In the genomic region with DNA sequence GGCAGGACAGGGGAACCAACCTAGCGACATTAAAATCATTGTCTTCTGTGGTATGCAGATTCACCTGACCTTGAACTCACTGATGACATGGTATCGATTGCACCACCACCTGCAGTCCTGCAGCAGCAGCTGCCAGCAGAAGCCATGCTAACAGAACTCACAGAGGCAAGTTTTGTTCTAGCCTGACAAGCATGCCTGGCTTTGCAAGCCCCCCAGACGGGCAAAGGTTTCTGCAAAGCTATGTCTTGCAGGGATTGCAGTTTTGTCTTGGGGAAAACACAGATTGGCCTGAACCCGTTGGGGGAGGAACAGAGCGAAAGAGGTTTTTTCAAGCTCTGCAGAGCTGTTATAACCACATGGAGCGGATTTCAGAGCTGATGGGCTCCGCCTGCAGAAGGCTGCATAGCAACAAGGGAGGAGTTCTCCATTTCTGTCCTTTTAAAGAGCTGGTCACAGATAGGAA, we compare ENCODE assay signal across 1 cellular context.
TF ChIP-seq lines count a peak whose summit lies in the region.

No MANE protein-coding gene starts in this region.

TF ChIP-seq in HepG2, 621 proteins besides CTCF, POLR2A, EP300 and RAD21 (continued from another document and continues in another):
- TF ChIP-seq, protein P1, sequence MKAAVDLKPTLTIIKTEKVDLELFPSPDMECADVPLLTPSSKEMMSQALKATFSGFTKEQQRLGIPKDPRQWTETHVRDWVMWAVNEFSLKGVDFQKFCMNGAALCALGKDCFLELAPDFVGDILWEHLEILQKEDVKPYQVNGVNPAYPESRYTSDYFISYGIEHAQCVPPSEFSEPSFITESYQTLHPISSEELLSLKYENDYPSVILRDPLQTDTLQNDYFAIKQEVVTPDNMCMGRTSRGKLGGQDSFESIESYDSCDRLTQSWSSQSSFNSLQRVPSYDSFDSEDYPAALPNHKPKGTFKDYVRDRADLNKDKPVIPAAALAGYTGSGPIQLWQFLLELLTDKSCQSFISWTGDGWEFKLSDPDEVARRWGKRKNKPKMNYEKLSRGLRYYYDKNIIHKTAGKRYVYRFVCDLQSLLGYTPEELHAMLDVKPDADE (CRISPR knock-in tag; IDR thresholded peaks at IDR 0.05): no peak
- TF ChIP-seq ZNF12 (CRISPR knock-in tag; IDR thresholded peaks at IDR 0.05): peak; percentile 77; the same call in 1 of the 2 replicates
- peak; percentile 22; the same call in 1 of the 2 replicates for TF ChIP-seq ZNF644 (CRISPR knock-in tag; IDR thresholded peaks at IDR 0.05; ENCODE audit: low read depth)
- TF ChIP-seq ZNF510 (CRISPR knock-in tag; IDR thresholded peaks at IDR 0.05; ENCODE audit: low read depth): no peak
- 0 out of 2 replicates have a peak, but pooled peaks have one; percentile 7 for TF ChIP-seq HNF4G (IDR thresholded peaks at IDR 0.05; ENCODE audit: borderline replicate concordance, low read depth, low read length)
- TF ChIP-seq HNF4G (CRISPR knock-in tag; IDR thresholded peaks at IDR 0.05; ENCODE audit: borderline replicate concordance, low read depth): no peak
- no peak for TF ChIP-seq POLR2AphosphoS2 (IDR thresholded peaks at IDR 0.05; ENCODE audit: low read depth, low read length)
- TF ChIP-seq, protein P2, sequence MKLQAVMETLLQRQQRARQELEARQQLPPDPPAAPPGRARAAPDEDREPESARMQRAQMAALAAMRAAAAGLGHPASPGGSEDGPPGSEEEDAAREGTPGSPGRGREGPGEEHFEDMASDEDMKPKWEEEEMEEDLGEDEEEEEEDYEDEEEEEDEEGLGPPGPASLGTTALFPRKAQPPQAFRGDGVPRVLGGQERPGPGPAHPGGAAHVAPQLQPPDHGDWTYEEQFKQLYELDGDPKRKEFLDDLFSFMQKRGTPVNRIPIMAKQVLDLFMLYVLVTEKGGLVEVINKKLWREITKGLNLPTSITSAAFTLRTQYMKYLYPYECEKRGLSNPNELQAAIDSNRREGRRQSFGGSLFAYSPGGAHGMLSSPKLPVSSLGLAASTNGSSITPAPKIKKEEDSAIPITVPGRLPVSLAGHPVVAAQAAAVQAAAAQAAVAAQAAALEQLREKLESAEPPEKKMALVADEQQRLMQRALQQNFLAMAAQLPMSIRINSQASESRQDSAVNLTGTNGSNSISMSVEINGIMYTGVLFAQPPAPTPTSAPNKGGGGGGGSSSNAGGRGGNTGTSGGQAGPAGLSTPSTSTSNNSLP (IDR thresholded peaks at IDR 0.05; ENCODE audit: low read depth, low read length): peak; percentile 49; the same call in 1 of the 2 replicates
- TF ChIP-seq GATAD2A (CRISPR knock-in tag; IDR thresholded peaks at IDR 0.05): 0 out of 2 replicates have a peak, but pooled peaks have one; percentile 47
- TF ChIP-seq, protein P3, sequence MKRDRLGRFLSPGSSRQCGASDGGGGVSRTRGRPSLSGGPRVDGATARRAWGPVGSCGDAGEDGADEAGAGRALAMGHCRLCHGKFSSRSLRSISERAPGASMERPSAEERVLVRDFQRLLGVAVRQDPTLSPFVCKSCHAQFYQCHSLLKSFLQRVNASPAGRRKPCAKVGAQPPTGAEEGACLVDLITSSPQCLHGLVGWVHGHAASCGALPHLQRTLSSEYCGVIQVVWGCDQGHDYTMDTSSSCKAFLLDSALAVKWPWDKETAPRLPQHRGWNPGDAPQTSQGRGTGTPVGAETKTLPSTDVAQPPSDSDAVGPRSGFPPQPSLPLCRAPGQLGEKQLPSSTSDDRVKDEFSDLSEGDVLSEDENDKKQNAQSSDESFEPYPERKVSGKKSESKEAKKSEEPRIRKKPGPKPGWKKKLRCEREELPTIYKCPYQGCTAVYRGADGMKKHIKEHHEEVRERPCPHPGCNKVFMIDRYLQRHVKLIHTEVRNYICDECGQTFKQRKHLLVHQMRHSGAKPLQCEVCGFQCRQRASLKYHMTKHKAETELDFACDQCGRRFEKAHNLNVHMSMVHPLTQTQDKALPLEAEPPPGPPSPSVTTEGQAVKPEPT (CRISPR knock-in tag; IDR thresholded peaks at IDR 0.05; ENCODE audit: low read depth): no peak
- TF ChIP-seq IRX3 (CRISPR knock-in tag; IDR thresholded peaks at IDR 0.05; ENCODE audit: borderline replicate concordance, low read depth): no peak
- no peak for TF ChIP-seq NONO (IDR thresholded peaks at IDR 0.05)
- TF ChIP-seq NONO (CRISPR knock-in tag; conservative IDR thresholded peaks at IDR 0.05): no peak
- TF ChIP-seq, protein P4, sequence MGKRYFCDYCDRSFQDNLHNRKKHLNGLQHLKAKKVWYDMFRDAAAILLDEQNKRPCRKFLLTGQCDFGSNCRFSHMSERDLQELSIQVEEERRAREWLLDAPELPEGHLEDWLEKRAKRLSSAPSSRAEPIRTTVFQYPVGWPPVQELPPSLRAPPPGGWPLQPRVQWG (CRISPR knock-in tag; IDR thresholded peaks at IDR 0.05; ENCODE audit: borderline replicate concordance, low read depth): no peak
- peak; percentile 76 for TF ChIP-seq NR2F6 (IDR thresholded peaks at IDR 0.05)
- TF ChIP-seq NR2F6 (CRISPR knock-in tag; IDR thresholded peaks at IDR 0.05): peak; percentile 79
- TF ChIP-seq, protein P5, sequence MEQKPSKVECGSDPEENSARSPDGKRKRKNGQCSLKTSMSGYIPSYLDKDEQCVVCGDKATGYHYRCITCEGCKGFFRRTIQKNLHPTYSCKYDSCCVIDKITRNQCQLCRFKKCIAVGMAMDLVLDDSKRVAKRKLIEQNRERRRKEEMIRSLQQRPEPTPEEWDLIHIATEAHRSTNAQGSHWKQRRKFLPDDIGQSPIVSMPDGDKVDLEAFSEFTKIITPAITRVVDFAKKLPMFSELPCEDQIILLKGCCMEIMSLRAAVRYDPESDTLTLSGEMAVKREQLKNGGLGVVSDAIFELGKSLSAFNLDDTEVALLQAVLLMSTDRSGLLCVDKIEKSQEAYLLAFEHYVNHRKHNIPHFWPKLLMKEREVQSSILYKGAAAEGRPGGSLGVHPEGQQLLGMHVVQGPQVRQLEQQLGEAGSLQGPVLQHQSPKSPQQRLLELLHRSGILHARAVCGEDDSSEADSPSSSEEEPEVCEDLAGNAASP (CRISPR knock-in tag; IDR thresholded peaks at IDR 0.05; ENCODE audit: borderline replicate concordance): peak; percentile 83; the same call in 1 of the 2 replicates
- TF ChIP-seq ZFP36 (IDR thresholded peaks at IDR 0.05; ENCODE audit: borderline replicate concordance, low read depth, low read length, partially characterized antibody): no peak
- TF ChIP-seq RFX5 (IDR thresholded peaks at IDR 0.05; ENCODE audit: low read depth, low read length): peak; percentile 84
- TF ChIP-seq, protein P6, sequence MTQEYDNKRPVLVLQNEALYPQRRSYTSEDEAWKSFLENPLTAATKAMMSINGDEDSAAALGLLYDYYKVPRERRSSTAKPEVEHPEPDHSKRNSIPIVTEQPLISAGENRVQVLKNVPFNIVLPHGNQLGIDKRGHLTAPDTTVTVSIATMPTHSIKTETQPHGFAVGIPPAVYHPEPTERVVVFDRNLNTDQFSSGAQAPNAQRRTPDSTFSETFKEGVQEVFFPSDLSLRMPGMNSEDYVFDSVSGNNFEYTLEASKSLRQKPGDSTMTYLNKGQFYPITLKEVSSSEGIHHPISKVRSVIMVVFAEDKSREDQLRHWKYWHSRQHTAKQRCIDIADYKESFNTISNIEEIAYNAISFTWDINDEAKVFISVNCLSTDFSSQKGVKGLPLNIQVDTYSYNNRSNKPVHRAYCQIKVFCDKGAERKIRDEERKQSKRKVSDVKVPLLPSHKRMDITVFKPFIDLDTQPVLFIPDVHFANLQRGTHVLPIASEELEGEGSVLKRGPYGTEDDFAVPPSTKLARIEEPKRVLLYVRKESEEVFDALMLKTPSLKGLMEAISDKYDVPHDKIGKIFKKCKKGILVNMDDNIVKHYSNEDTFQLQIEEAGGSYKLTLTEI (CRISPR knock-in tag; conservative IDR thresholded peaks at IDR 0.05): no peak
- no peak for TF ChIP-seq SOX6 (IDR thresholded peaks at IDR 0.05)
- TF ChIP-seq SOX6 (CRISPR knock-in tag; IDR thresholded peaks at IDR 0.05): peak; percentile 89
- peak; percentile 54 for TF ChIP-seq HOXA3 (CRISPR knock-in tag; IDR thresholded peaks at IDR 0.05)
- 0 out of 2 replicates have a peak, but pooled peaks have one; percentile 43 for TF ChIP-seq MIXL1 (CRISPR knock-in tag; IDR thresholded peaks at IDR 0.05)
- TF ChIP-seq ZFP90 (CRISPR knock-in tag; IDR thresholded peaks at IDR 0.05; ENCODE audit: borderline replicate concordance): no peak
- TF ChIP-seq, protein P7, sequence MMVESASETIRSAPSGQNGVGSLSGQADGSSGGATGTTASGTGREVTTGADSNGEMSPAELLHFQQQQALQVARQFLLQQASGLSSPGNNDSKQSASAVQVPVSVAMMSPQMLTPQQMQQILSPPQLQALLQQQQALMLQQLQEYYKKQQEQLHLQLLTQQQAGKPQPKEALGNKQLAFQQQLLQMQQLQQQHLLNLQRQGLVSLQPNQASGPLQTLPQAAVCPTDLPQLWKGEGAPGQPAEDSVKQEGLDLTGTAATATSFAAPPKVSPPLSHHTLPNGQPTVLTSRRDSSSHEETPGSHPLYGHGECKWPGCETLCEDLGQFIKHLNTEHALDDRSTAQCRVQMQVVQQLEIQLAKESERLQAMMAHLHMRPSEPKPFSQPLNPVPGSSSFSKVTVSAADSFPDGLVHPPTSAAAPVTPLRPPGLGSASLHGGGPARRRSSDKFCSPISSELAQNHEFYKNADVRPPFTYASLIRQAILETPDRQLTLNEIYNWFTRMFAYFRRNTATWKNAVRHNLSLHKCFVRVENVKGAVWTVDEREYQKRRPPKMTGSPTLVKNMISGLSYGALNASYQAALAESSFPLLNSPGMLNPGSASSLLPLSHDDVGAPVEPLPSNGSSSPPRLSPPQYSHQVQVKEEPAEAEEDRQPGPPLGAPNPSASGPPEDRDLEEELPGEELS (CRISPR knock-in tag; IDR thresholded peaks at IDR 0.05): 0 out of 2 replicates have a peak, but pooled peaks have one; percentile 29
- no peak for TF ChIP-seq ZNF562 (CRISPR knock-in tag; IDR thresholded peaks at IDR 0.05; ENCODE audit: borderline replicate concordance)
- TF ChIP-seq, protein P8, sequence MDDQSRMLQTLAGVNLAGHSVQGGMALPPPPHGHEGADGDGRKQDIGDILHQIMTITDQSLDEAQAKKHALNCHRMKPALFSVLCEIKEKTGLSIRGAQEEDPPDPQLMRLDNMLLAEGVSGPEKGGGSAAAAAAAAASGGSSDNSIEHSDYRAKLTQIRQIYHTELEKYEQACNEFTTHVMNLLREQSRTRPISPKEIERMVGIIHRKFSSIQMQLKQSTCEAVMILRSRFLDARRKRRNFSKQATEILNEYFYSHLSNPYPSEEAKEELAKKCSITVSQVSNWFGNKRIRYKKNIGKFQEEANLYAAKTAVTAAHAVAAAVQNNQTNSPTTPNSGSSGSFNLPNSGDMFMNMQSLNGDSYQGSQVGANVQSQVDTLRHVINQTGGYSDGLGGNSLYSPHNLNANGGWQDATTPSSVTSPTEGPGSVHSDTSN (CRISPR knock-in tag; IDR thresholded peaks at IDR 0.05; ENCODE audit: borderline replicate concordance): no peak
- peak; percentile 85 for TF ChIP-seq TEAD3 (CRISPR knock-in tag; optimal IDR thresholded peaks at IDR 0.05; ENCODE audit: borderline replicate concordance)
- peak; percentile 70 for TF ChIP-seq FOSL2 (CRISPR knock-in tag; IDR thresholded peaks at IDR 0.05)
- peak; percentile 87 for TF ChIP-seq CEBPB (IDR thresholded peaks at IDR 0.05; ENCODE audit: borderline replicate concordance, low read depth, low read length)
- TF ChIP-seq, protein P9, sequence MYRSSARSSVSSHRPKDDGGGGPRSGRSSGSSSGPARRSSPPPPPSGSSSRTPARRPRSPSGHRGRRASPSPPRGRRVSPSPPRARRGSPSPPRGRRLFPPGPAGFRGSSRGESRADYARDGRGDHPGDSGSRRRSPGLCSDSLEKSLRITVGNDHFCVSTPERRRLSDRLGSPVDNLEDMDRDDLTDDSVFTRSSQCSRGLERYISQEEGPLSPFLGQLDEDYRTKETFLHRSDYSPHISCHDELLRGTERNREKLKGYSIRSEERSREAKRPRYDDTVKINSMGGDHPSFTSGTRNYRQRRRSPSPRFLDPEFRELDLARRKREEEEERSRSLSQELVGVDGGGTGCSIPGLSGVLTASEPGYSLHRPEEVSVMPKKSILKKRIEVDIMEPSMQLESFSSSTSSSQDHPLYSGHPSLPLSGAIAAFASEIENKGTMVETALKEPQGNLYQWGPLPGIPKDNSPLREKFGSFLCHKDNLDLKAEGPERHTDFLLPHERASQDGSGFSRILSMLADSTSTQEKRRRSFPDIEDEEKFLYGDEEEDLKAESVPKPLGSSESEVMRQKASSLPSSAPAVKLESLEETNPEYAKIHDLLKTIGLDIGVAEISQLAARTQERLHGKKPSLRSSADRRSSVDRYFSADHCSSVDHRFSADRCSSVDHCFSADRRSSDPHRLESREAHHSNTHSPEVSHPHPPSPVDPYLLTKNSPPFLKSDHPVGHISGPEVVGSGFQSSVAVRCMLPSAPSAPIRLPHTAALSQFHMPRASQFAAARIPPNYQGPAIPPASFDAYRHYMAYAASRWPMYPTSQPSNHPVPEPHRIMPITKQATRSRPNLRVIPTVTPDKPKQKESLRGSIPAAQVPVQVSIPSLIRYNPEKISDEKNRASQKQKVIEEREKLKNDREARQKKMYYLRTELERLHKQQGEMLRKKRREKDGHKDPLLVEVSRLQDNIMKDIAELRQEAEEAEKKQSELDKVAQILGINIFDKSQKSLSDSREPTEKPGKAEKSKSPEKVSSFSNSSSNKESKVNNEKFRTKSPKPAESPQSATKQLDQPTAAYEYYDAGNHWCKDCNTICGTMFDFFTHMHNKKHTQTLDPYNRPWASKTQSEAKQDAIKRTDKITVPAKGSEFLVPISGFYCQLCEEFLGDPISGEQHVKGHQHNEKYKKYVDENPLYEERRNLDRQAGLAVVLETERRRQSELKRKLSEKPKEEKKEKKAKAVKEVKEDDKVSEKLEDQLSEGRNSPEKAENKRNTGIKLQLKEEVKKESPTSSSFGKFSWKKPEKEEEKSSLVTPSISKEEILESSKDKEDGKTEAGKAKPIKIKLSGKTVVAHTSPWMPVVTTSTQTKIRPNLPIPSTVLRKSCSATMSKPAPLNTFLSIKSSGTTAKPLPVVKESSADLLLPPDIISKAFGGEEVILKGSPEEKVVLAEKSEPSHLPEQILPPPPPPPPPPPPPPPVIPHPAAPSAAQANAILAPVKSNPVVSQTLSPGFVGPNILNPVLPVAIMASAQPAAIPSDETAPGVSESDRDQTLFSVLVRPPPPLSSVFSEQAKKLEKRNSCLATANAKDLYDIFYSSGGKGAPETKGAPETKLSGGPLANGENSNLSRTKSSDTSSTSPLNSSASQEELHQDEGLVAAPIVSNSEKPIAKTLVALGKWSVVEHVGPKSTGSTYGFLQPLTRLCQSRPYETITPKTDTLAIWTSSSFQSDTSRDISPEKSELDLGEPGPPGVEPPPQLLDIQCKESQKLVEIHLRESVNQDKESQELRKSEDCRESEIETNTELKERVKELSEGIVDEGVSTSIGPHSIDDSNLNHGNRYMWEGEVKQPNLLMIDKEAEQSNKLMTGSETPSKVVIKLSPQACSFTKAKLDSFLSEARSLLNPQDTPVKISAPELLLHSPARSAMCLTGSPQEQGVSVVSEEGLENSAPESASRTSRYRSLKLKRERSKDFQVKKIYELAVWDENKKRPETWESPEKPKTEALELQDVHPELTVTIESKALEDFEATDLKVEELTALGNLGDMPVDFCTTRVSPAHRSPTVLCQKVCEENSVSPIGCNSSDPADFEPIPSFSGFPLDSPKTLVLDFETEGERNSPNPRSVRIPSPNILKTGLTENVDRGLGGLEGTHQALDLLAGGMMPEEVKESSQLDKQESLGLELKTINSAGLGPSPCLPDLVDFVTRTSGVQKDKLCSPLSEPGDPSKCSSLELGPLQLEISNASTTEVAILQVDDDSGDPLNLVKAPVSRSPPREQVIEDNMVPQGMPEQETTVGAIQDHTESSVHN (CRISPR knock-in tag; IDR thresholded peaks at IDR 0.05): no peak
- TF ChIP-seq ZNF496 (CRISPR knock-in tag; IDR thresholded peaks at IDR 0.05; ENCODE audit: insufficient replicate concordance): no peak
